Comparison of ENCODE assay signal across 14 cellular contexts in genomic region chr1:39776400-39776713, GRCh38. TPM values are rescaled to one million over a fixed set of nuclear protein-coding genes. Genes with fewer than 3 reads are reported as not detected.
A peak's percentile ranks its signal among the peaks of the same experiment; 100 is the strongest.
DNase-seq lines count a peak whose midpoint lies in the region; ATAC-seq and TF ChIP-seq lines count a peak whose summit lies in the region.
"Had no signal": no experiment of that assay in that cellular context is flagged by ENCODE, and none has a peak within 500 bp of the region (broad histone marks: within the 10 kb centered on the region; RNA-seq: fewer than 3 reads in every experiment).

No MANE protein-coding gene starts in this region.

- TF ChIP-seq CTCF in Caco-2 (IDR thresholded peaks at IDR 0.05; ENCODE audit: insufficient read depth in 1 of 2, low read depth in 1 of 2, low read length in 1 of 2, severe bottlenecking in 1 of 2, unreplicated experiment in 1 of 2), result no peak
- TF ChIP-seq CTCF in chondrocyte (IDR thresholded peaks at IDR 0.05), result no peak
- no peak for TF ChIP-seq CTCF in Calu3 (IDR thresholded peaks at IDR 0.05; ENCODE audit: unreplicated experiment)

- no peaks in the 10 kb centered on the region for H3K9me3 ChIP-seq in Caco-2
- H3K9me3 ChIP-seq: prostate gland, vagina had no signal

- ATAC-seq in GM19463 (IDR thresholded peaks at IDR 0.05; ENCODE audit: unreplicated experiment) (peak; percentile 66), HG03520 (IDR thresholded peaks at IDR 0.05; ENCODE audit: unreplicated experiment) (peak; percentile 35)

- intact Hi-C loops in Caco-2 (cut with micrococcal nuclease; ENCODE audit: unreplicated experiment) (no loop called here), Calu3 (cut with micrococcal nuclease; ENCODE audit: unreplicated experiment) (no loop called here)

- H3K27me3 ChIP-seq in Caco-2 (replicated peaks; ENCODE audit: control insufficient read depth, insufficient read depth, low read length), result no peaks in the 10 kb centered on the region
- H3K27me3 ChIP-seq: vagina had no signal

- H3K27me3 Mint-ChIP-seq in Caco-2 (ENCODE audit: insufficient read depth, unreplicated experiment) (no peaks in the 10 kb centered on the region), immature natural killer cell (ENCODE audit: low read depth in 3 of 3) (peaks cover 0 to 3% (median 0%) of the 10 kb centered on the region in 3 donors), chondrocyte (ENCODE audit: low read depth) (peaks cover 8% of the 10 kb centered on the region), Calu3 (ENCODE audit: unreplicated experiment) (no peaks in the 10 kb centered on the region)

- CTCF ChIA-PET in Caco-2 (lab: Charles Lee) (no interaction called here), Calu3 (lab: Charles Lee) (no interaction called here)

- BruUV-seq in Caco-2 (replicated peaks; lab: Mats Ljungman, UMichigan), result no TSS peak
- no TSS peak for BruUV-seq in Calu3 (replicated peaks; lab: Mats Ljungman, UMichigan)

- peaks cover 6% of the 10 kb centered on the region; the same call in 1 of the 2 replicates for H3K4me1 ChIP-seq in Caco-2
- H3K4me1 ChIP-seq: prostate gland, vagina had no signal

- H3K9me3 Mint-ChIP-seq in Caco-2 (ENCODE audit: unreplicated experiment), result no peaks in the 10 kb centered on the region
- no peaks in the 10 kb centered on the region for H3K9me3 Mint-ChIP-seq in immature natural killer cell
- H3K9me3 Mint-ChIP-seq in chondrocyte (ENCODE audit: low read depth), result no peaks in the 10 kb centered on the region
- no peaks in the 10 kb centered on the region for H3K9me3 Mint-ChIP-seq in Calu3 (ENCODE audit: low read depth, unreplicated experiment)
- H3K9me3 Mint-ChIP-seq: activated naive CD8-positive, alpha-beta T cell treated with anti-CD3 and anti-CD28 coated beads, Interleukin-2, amount 10 ng/mL, durations not matched to agents 7 days and 5 days had no signal

- H3K4me3 Mint-ChIP-seq in Caco-2 (ENCODE audit: unreplicated experiment), result no peak overlapping the region
- H3K4me3 Mint-ChIP-seq in immature natural killer cell, result peak overlapping the region in 3 of 5 donors; percentile 23 to 41 (median 39)
- no peak overlapping the region for H3K4me3 Mint-ChIP-seq in chondrocyte (ENCODE audit: unreplicated experiment)
- H3K4me3 Mint-ChIP-seq in Calu3 (ENCODE audit: low read depth, unreplicated experiment), result no peak overlapping the region
- H3K4me3 Mint-ChIP-seq: activated naive CD8-positive, alpha-beta T cell treated with anti-CD3 and anti-CD28 coated beads, Interleukin-2, amount 10 ng/mL, durations not matched to agents 7 days and 5 days had no signal

- H3K36me3 ChIP-seq in Caco-2 (ENCODE audit: control insufficient read depth, insufficient read depth, low read length), result no peaks in the 10 kb centered on the region
- H3K36me3 ChIP-seq: prostate gland, vagina had no signal

- no peaks in the 10 kb centered on the region for H3K36me3 Mint-ChIP-seq in Caco-2 (ENCODE audit: insufficient read depth, unreplicated experiment)
- H3K36me3 Mint-ChIP-seq in immature natural killer cell, result no peaks in the 10 kb centered on the region
- H3K36me3 Mint-ChIP-seq in chondrocyte (ENCODE audit: low read depth), result no peaks in the 10 kb centered on the region
- H3K36me3 Mint-ChIP-seq in Calu3 (ENCODE audit: insufficient read depth, unreplicated experiment), result no peaks in the 10 kb centered on the region
- H3K36me3 Mint-ChIP-seq: activated naive CD8-positive, alpha-beta T cell treated with anti-CD3 and anti-CD28 coated beads, Interleukin-2, amount 10 ng/mL, durations not matched to agents 7 days and 5 days had no signal

- POLR2A ChIA-PET in Caco-2 (lab: Charles Lee), result no interaction called here

- no peak overlapping the region for H3K4me3 ChIP-seq in Caco-2 (ENCODE audit: low read depth, low read length)
- H3K4me3 ChIP-seq: prostate gland, vagina had no signal

- H3K27ac Mint-ChIP-seq in Caco-2 (ENCODE audit: unreplicated experiment), result peak overlapping the region; percentile 21
- H3K27ac Mint-ChIP-seq in immature natural killer cell, result peak overlapping the region in 4 of 6 donors; percentile 22 to 85 (median 60)
- H3K27ac Mint-ChIP-seq in chondrocyte (ENCODE audit: unreplicated experiment), result no peak overlapping the region
- H3K27ac Mint-ChIP-seq in Calu3 (ENCODE audit: unreplicated experiment), result no peak overlapping the region
- H3K27ac Mint-ChIP-seq: activated naive CD8-positive, alpha-beta T cell treated with anti-CD3 and anti-CD28 coated beads, Interleukin-2, amount 10 ng/mL, durations not matched to agents 7 days and 5 days had no signal

- DNase-seq in Caco-2 (no peak), immature natural killer cell (peak in 2 of 3 donors; percentile 25 to 43), DMS153 (lab: John Stamatoyannopoulos, UW) (no peak), NCI-H1105 (lab: John Stamatoyannopoulos, UW) (no peak), chondrocyte (ENCODE audit: low spot score) (no peak), Calu3 (no peak)
- DNase-seq: activated naive CD8-positive, alpha-beta T cell treated with anti-CD3 and anti-CD28 coated beads, Interleukin-2, amount 10 ng/mL, durations not matched to agents 7 days and 5 days; H7; stimulated activated CD4-positive, alpha-beta T cell treated with anti-CD3 and anti-CD28 coated beads, Interleukin-2, amount 100 ng/mL, for 24 hours; T-helper 9 cell had no signal

- H3K4me1 Mint-ChIP-seq in Caco-2 (ENCODE audit: low read depth, unreplicated experiment) (no peaks in the 10 kb centered on the region), immature natural killer cell (peaks cover 7 to 8% of the 10 kb centered on the region in 2 donors), chondrocyte (ENCODE audit: low read depth) (no peaks in the 10 kb centered on the region), Calu3 (ENCODE audit: low read depth, unreplicated experiment) (no peaks in the 10 kb centered on the region)

RNA-seq across cellular contexts. Expression of gene OXCT2, which starts 5.2 kb away (rescaled TPM):
- total RNA-seq in Caco-2 (2022) (4.6 and 6.4 TPM in 2 replicates), chondrocyte (0.29 to 0.72 TPM in 2 of 3 replicates, not detected in the other), Calu3 (2022) (1.0 and 1.3 TPM in 2 replicates)
- polyA plus RNA-seq in immature natural killer cell, result under 1 TPM in 1 of 3 donors, not detected in 2; 0.24 TPM
- total RNA-seq: H7, vagina had no signal

RNA-seq across cellular contexts. Expression of gene BMP8B, which starts 12.3 kb away (rescaled TPM):
- total RNA-seq in Caco-2 (2022) (5.8 and 5.9 TPM in 2 replicates), chondrocyte (0.07 to 0.25 TPM (median 0.18 TPM) in 3 replicates), Calu3 (2022) (6.2 and 6.8 TPM in 2 replicates)
- polyA plus RNA-seq in immature natural killer cell, result under 1 TPM; 0.09 to 0.31 (median 0.16) TPM

RNA-seq across cellular contexts. Expression of gene PPIE, which starts 37.7 kb away (rescaled TPM):
- total RNA-seq in Caco-2 (2022) (39.2 and 41.7 TPM in 2 replicates), chondrocyte (31.5 to 32.7 TPM (median 32.6 TPM) in 3 replicates), Calu3 (2022) (38.2 and 46.5 TPM in 2 replicates)
- polyA plus RNA-seq in immature natural killer cell, result 100 to 1,000 TPM in 2 of 3 donors, 10 to 100 TPM in 1; 99.6 to 177 (median 133) TPM

Comparison
In these comparisons a context has a peak if more than half of its experiments do, and no peak if none do; other contexts are left out.
1. DNase-seq: peak in immature natural killer cell (2 of 3); none in Caco-2 (0 of 2), DMS153 (single experiment), NCI-H1105 (single experiment), chondrocyte (single experiment) and Calu3 (single experiment).
2. H3K27ac Mint-ChIP-seq: peak in Caco-2 (single experiment) and immature natural killer cell (4 of 6); none in chondrocyte (single experiment) and Calu3 (single experiment).
3. H3K4me3 Mint-ChIP-seq: peak in immature natural killer cell (3 of 5); none in Caco-2 (single experiment), chondrocyte (single experiment) and Calu3 (single experiment).